2 cellular contexts compared by ENCODE assay signal in the genomic region with DNA sequence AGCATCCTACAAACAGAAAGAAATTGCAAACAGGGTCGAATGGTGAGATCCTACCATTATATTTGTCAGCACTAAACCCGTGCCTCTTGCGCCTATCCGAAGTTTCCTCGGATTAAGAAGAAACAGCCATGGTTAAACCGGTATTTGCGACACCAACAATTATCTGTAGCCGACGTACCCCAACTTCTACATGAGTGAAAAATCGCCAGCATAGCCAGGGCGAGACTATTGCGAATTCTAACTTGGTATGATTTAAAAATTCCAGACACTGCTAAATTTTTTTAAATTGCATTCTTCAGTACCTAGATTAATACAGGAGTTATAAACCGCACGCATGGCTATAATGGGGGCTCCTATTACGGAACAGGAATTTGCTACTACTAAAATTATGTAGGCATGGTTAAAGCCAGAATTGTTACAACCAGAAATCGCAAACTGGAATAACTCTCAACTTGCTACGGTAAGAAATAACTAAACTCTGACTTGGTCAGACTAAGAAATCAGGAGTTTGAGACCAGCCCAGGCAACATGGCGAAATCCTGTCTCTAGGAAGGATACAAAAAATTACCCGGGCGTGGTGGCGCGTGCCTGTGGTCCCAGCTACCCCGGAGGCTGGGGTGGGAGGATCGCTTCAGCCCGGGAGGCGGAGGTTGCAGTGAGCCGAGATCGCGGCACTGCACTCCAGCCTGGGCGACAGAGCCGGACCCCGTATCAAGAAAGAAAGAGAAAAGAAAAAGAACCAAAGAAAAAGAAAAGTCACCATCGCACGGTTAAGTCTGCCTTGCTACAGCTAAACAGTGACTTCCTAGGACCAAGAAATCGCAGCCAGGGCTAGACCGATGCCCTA.
TF ChIP-seq lines count a peak whose summit lies in the region.

No MANE protein-coding gene starts in this region.

TF ChIP-seq in HEK293T, 16 proteins besides CTCF, POLR2A, EP300 and RAD21:
- TF ChIP-seq TARDBP (IDR thresholded peaks at IDR 0.05) (no peak), BHLHE40 (IDR thresholded peaks at IDR 0.05; ENCODE audit: borderline replicate concordance) (no peak), L3MBTL2 (conservative IDR thresholded peaks at IDR 0.05) (peak; percentile 55), ARNT (IDR thresholded peaks at IDR 0.05) (no peak), ELF4 (IDR thresholded peaks at IDR 0.05) (no peak), ZNF384 (IDR thresholded peaks at IDR 0.05) (no peak), FOXK2 (IDR thresholded peaks at IDR 0.05) (no peak), NFRKB (IDR thresholded peaks at IDR 0.05) (no peak), LEF1 (IDR thresholded peaks at IDR 0.05; ENCODE audit: borderline replicate concordance) (no peak)

TF ChIP-seq in endothelial cell of umbilical vein, 7 proteins besides CTCF, POLR2A, EP300 and RAD21:
- TF ChIP-seq, protein P1, sequence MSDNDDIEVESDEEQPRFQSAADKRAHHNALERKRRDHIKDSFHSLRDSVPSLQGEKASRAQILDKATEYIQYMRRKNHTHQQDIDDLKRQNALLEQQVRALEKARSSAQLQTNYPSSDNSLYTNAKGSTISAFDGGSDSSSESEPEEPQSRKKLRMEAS (IDR thresholded peaks at IDR 0.05; ENCODE audit: insufficient read depth, insufficient read length) = no peak
- TF ChIP-seq JUN (IDR thresholded peaks at IDR 0.05; ENCODE audit: borderline replicate concordance, insufficient read depth, insufficient read length, low read depth) (no peak), MYC (IDR thresholded peaks at IDR 0.05; ENCODE audit: low read depth, low read length) (no peak), POLR2AphosphoS5 (IDR thresholded peaks at IDR 0.05; ENCODE audit: insufficient read depth, low read depth, low read length) (no peak), FOS (IDR thresholded peaks at IDR 0.05; ENCODE audit: borderline replicate concordance, insufficient read depth, low read length) (no peak), GATA2 (IDR thresholded peaks at IDR 0.05; ENCODE audit: insufficient read depth, insufficient read length, low read depth, low read length) (no peak), EZH2 (IDR thresholded peaks at IDR 0.05; ENCODE audit: borderline replicate concordance, low read depth, low read length, severe bottlenecking) (no peak)
TF ChIP-seq in endothelial cell of umbilical vein: peak in this region for 0.
